30 cellular contexts compared by ENCODE assay signal in the genomic region with DNA sequence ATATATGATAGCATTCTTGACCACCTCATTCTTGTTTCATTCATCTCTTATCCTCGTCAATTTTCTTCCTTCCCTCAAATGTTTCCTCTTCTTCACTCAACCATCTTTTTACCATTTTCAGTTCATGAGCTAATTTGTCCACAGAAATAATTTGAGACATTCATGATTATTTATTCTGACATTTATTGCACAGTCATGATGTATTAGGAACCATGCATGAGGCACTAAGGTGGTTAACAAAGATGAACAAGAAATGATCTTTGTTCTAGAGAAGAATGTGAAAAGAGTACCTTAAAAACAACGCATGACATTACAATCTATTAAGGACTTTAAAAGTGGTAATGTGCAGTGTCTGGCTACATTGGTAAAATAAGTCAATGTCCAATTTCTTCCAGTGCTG.
"Had no signal": no experiment of that assay in that cellular context is flagged by ENCODE, and none has a peak within 500 bp of the region (broad histone marks: within the 10 kb centered on the region; RNA-seq: fewer than 3 reads in every experiment).

No MANE protein-coding gene starts in this region.

- H3K27ac ChIP-seq: ovary, parathyroid adenoma, psoas muscle, skin epidermis, spleen, suprapubic skin, testis, tibial nerve, upper lobe of left lung, uterus had no signal

- H3K9ac ChIP-seq: parathyroid adenoma had no signal

- H3K4me2 ChIP-seq: smooth muscle cell had no signal

- H3K4me1 ChIP-seq: parathyroid adenoma, psoas muscle, testis, tibial nerve, uterus had no signal

- H2AFZ ChIP-seq: parathyroid adenoma had no signal

- H3K27me3 ChIP-seq: ovary, spleen, suprapubic skin, testis, tibial nerve, upper lobe of left lung, uterus had no signal

- H3K79me2 ChIP-seq: parathyroid adenoma had no signal

- DNase-seq: naive B cell; naive thymus-derived CD8-positive, alpha-beta T cell; nephron progenitor cell; occipital lobe; ovary; posterior cingulate gyrus; psoas muscle; right cardiac atrium; spleen; stimulated activated CD4-positive, alpha-beta T cell treated with anti-CD3 and anti-CD28 coated beads, Interleukin-12 subunit alpha, Interleukin-12 subunit beta, amount 100 ng/mL, for 4 hours; stimulated activated CD4-positive, alpha-beta T cell treated with anti-CD3 and anti-CD28 coated beads, Interleukin-1b, Interleukin-23, amount 100 ng/mL, for 48 hours; stimulated activated CD4-positive, alpha-beta T cell treated with anti-CD3 and anti-CD28 coated beads, Interleukin-4, amount 100 ng/mL, for 1 hour; stimulated activated CD4-positive, alpha-beta T cell treated with anti-CD3 and anti-CD28 coated beads, Interleukin-4, amount 100 ng/mL, for 4 hours; stimulated activated CD8-positive, alpha-beta memory T cell treated with anti-CD3 and anti-CD28 coated beads, Interleukin-4, amount 100 ng/mL, for 48 hours; stimulated activated naive CD4-positive, alpha-beta T cell; stimulated activated naive CD8-positive, alpha-beta T cell treated with anti-CD3 and anti-CD28 coated beads, Interleukin-15, amount 100 ng/mL, for 72 hours; stimulated activated naive CD8-positive, alpha-beta T cell treated with anti-CD3 and anti-CD28 coated beads, Interleukin-15, Interleukin-2, amounts not matched to agents 100 U/mL and 50 U/mL, for 24 hours; substantia nigra; testis; trophoblast cell; upper lobe of left lung; uterus had no signal

- H3K36me3 ChIP-seq: ovary, spleen, suprapubic skin, tibial nerve, upper lobe of left lung, uterus had no signal

- H3K4me3 ChIP-seq: ovary, psoas muscle, skin epidermis, smooth muscle cell, spleen, suprapubic skin, testis, tibial nerve, upper lobe of left lung, uterus had no signal

- H3K9me3 ChIP-seq: ovary, spleen, suprapubic skin, testis, upper lobe of left lung, uterus had no signal

- ATAC-seq: naive thymus-derived CD8-positive, alpha-beta T cell; natural killer cell treated with Interleukin-12 subunit alpha and Interleukin-12 subunit beta and Interleukin-15 and Interleukin-18, amount 100 ng/mL, for 72 hours; psoas muscle; right cardiac atrium; sciatic nerve; stimulated activated memory B cell treated with anti-CD40 and anti-IgM and Interleukin-4, amounts not matched to agents 10 μg/mL and 1 μg/mL and 100 μg/mL, for 72 hours; stimulated activated naive CD8-positive, alpha-beta T cell treated with anti-CD3 and anti-CD28 coated beads, Interleukin-15, amount 100 ng/mL, for 72 hours; stimulated activated naive CD8-positive, alpha-beta T cell treated with anti-CD3 and anti-CD28 coated beads, Interleukin-15, Interleukin-2, amounts not matched to agents 100 U/mL and 50 U/mL, for 24 hours had no signal
